Comparison of ENCODE assay signal across 8 cellular contexts in the genomic region with DNA sequence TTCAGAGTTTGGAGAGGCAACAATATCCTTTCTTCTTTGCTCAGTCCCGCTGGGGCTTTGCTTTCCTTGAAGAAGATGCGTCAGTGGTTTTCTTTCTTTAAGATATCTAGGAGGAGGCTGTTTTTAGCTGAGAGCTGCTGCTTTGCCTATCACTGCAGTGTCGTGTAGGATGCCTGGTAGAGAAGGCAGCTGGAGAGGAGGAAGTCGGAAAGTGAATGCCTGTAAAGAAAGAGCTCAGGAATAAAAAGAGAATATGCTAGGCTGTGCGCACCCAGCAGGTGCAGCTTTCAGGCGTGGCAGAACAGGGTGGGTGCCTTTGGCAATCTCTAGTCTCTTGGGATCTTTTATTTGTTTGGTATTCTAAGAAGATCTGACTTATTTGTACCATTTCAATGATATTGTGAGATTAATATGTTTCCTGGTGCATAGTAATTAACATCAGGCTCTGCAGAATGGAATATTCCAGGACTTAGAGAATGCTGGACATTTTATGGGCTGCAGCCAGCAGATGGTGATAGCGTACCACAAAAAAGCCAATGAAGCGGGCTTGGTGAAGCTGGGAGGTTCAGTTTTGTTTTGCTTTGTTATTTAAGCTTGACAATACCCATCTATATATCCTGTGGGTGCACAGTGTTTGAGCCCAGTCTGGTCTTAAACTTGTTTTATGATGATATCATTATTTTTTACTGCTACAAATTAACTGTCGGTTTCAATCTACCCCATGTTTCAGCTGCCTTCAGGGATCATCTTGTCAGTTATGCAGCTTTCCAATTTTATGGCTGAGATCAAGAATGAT. TPM values are rescaled to one million over a fixed set of nuclear protein-coding genes. Genes with fewer than 3 reads are reported as not detected.
DNase-seq lines count a peak whose midpoint lies in the region; ATAC-seq, FAIRE-seq and TF ChIP-seq lines count a peak whose summit lies in the region.

No MANE protein-coding gene starts in this region.

- intact Hi-C loops in K562 (cut with micrococcal nuclease), result loop anchor here (1.0 to 5.0 kb wide), 4 partner anchors 55 to 475 kb away; no protein-coding TSS in a partner anchor

- no peak overlapping the region for H3K4me3 ChIP-seq in GM06990 (replicated peaks; ENCODE audit: low read depth, low read length)
- H3K4me3 ChIP-seq in K562, result no peak overlapping the region
- no peak overlapping the region for H3K4me3 ChIP-seq in small intestine (ENCODE audit: low read depth in 1 of 2, low read length in 2 of 2)

- H3K36me3 ChIP-seq in GM06990 (ENCODE audit: control insufficient read depth, insufficient read depth, low read length) (no peaks in the 10 kb centered on the region), K562 (ENCODE audit: control insufficient read depth, insufficient read depth, low read length) (no peaks in the 10 kb centered on the region), small intestine (ENCODE audit: control insufficient read depth in 2 of 2, insufficient read depth in 2 of 2, low read length in 2 of 2) (no peaks in the 10 kb centered on the region)

- TF ChIP-seq RAD21 in K562 (CRISPR knock-in tag; conservative IDR thresholded peaks at IDR 0.05 in 1 of 2, IDR thresholded peaks at IDR 0.05 in 1 of 2), result peak; percentile 89 to 92

- 19% methylated on average over 9 of the region's 9 CpGs for WGBS in K562 (ENCODE audit: insufficient coverage, low coverage, missing lambda C conversion rate)
- 33 to 42% (median 38%) methylated on average over 9 of the region's 9 CpGs for WGBS in small intestine, 3 donors

- no peak for DNase-seq in GM06990 (ENCODE audit: extremely low read depth, insufficient read length)
- DNase-seq in KG1 (lab: John Stamatoyannopoulos, UW), result peak; percentile 29
- DNase-seq in RWPE1 (ENCODE audit: low spot score), result peak; percentile 60
- peak; percentile 31 to 70 (median 43) for DNase-seq in K562 (ENCODE audit: extremely low read depth in 1 of 4, low spot score in 3 of 4)
- DNase-seq in iPS DF 4.7 (ENCODE audit: extremely low read depth, low spot score), result peak; percentile 41
- peak; percentile 69 for DNase-seq in small intestine

- no peaks in the 10 kb centered on the region for H3K9me1 ChIP-seq in K562 (ENCODE audit: control insufficient read depth, insufficient read depth, low read length)

- H3K27me3 ChIP-seq in GM06990 (replicated peaks; ENCODE audit: control insufficient read depth, insufficient read depth, low read length), result no peaks in the 10 kb centered on the region
- H3K27me3 ChIP-seq in K562 (ENCODE audit: control insufficient read depth in 2 of 2, insufficient read depth in 2 of 2, low read length in 2 of 2), result no peaks in the 10 kb centered on the region
- no peaks in the 10 kb centered on the region for H3K27me3 ChIP-seq in small intestine (ENCODE audit: control insufficient read depth in 2 of 2, insufficient read depth in 2 of 2, low read length in 2 of 2)

- H3K27ac ChIP-seq in RWPE1 (no peak overlapping the region), K562 (ENCODE audit: extremely low read depth, low read depth, low read length) (no peak overlapping the region), small intestine (ENCODE audit: low read depth in 1 of 2, low read length in 1 of 2) (no peak overlapping the region)

- CTCF ChIA-PET in RWPE1 (lab: Yijun Ruan, JAX) (interaction anchor here (0.5 to 3.0 kb wide), 16 partner anchors 9 to 440 kb away, joined by 3 to 72 read pairs (median 3); no protein-coding TSS in a partner anchor), K562 (lab: Yijun Ruan, JAX; ENCODE audit: low intra/inter-chr PET ratio) (interaction anchor here (0.6 to 2.7 kb wide), 3 partner anchors 257 to 381 kb away, joined by 3 to 21 read pairs (median 7); no protein-coding TSS in a partner anchor)

- TF ChIP-seq POLR2A in K562 (conservative IDR thresholded peaks at IDR 0.05), result no peak

- H3K9ac ChIP-seq in K562 (ENCODE audit: insufficient read depth in 1 of 2, low read depth in 2 of 2, low read length in 2 of 2), result no peak overlapping the region

- H3K4me2 ChIP-seq in K562 (ENCODE audit: insufficient read depth, low read length), result no peak overlapping the region; the same call in 1 of the 2 replicates

- H3K79me2 ChIP-seq in K562 (ENCODE audit: control insufficient read depth, insufficient read depth, low read length), result no peaks in the 10 kb centered on the region

- BruUV-seq in K562 (replicated peaks; lab: Mats Ljungman, UMichigan), result no TSS peak

- H3K9me3 ChIP-seq in K562 (replicated peaks; ENCODE audit: control insufficient read depth, insufficient read depth, low read depth, low read length), result no peaks in the 10 kb centered on the region
- no peaks in the 10 kb centered on the region for H3K9me3 ChIP-seq in small intestine (ENCODE audit: control insufficient read depth, low read depth)

- TF ChIP-seq EP300 in K562 (IDR thresholded peaks at IDR 0.05; ENCODE audit: low read length), result no peak

- peak overlapping the region; percentile 64 for H2AFZ ChIP-seq in K562 (ENCODE audit: low read depth, low read length)

- TF ChIP-seq CTCF in GM06990 (IDR thresholded peaks at IDR 0.05; ENCODE audit: insufficient read depth, low read length, poor library complexity, severe bottlenecking) (peak; percentile 67), RWPE1 (conservative IDR thresholded peaks at IDR 0.05; ENCODE audit: low read depth) (peak; percentile 85), K562 (IDR thresholded peaks at IDR 0.05 in 2 of 3, conservative IDR thresholded peaks at IDR 0.05 in 1 of 3; ENCODE audit: insufficient read depth in 2 of 3, low read depth in 1 of 3, low read length in 3 of 3) (peak; percentile 65 to 82 (median 70))

- ATAC-seq in GM21717 (IDR thresholded peaks at IDR 0.05; ENCODE audit: unreplicated experiment) (peak; percentile 79), K562 (peak; percentile 94), GM18517 (IDR thresholded peaks at IDR 0.05; ENCODE audit: unreplicated experiment) (no peak)

- H4K20me1 ChIP-seq in K562 (replicated peaks; ENCODE audit: control insufficient read depth, insufficient read depth, low read length), result no peaks in the 10 kb centered on the region

- H3K4me1 ChIP-seq in K562 (replicated peaks in 1 of 2; ENCODE audit: control insufficient read depth in 2 of 2, insufficient read depth in 2 of 2, low read length in 2 of 2) (no peaks in the 10 kb centered on the region; a peak in 2 of 5 replicates), small intestine (ENCODE audit: control insufficient read depth in 2 of 2, insufficient read depth in 1 of 2, low read depth in 1 of 2, low read length in 1 of 2) (no peaks in the 10 kb centered on the region)

- in situ Hi-C loops in K562 (cut with MboI), result loop anchor here (5.0 to 10.0 kb wide), 2 partner anchors 257 to 355 kb away; no protein-coding TSS in a partner anchor

- POLR2A ChIA-PET in RWPE1 (lab: Yijun Ruan, JAX; ENCODE audit: low non-redundant PET) (no interaction called here), K562 (lab: Yijun Ruan, JAX) (interaction anchor here (0.8 to 2.3 kb wide), 4 partner anchors 9 to 350 kb away, joined by 3 to 9 read pairs (median 4); a partner anchor contains a TSS)

- peak; percentile 87 for FAIRE-seq in K562 (lab: Jason Lieb, UNC)
- FAIRE-seq in small intestine (lab: Jason Lieb, UNC), result peak; percentile 57

TF ChIP-seq in K562, 482 proteins besides CTCF, POLR2A, EP300 and RAD21 (continues in another document):
- TF ChIP-seq ARID2 (IDR thresholded peaks at IDR 0.05), result peak; percentile 41; the same call in 1 of the 2 replicates
- TF ChIP-seq ZNF384 (IDR thresholded peaks at IDR 0.05; ENCODE audit: low read depth, low read length), result no peak
- TF ChIP-seq STAG1 (CRISPR knock-in tag; IDR thresholded peaks at IDR 0.05; ENCODE audit: borderline replicate concordance), result peak; percentile 69; the same call in 1 of the 2 replicates
- peak; percentile 81 for TF ChIP-seq SMC3 (conservative IDR thresholded peaks at IDR 0.05; ENCODE audit: insufficient read depth, low read depth, low read length)
- TF ChIP-seq FUS (optimal IDR thresholded peaks at IDR 0.05; ENCODE audit: low read depth, low read length), result no peak
- no peak for TF ChIP-seq EGR1 (conservative IDR thresholded peaks at IDR 0.05)

RNA-seq across cellular contexts. Expression of a gene that starts 34.9 kb away (rescaled TPM):
- 11.7 and 16.8 TPM in 2 replicates for total RNA-seq in K562 (2011; cell fraction: chromatin; rRNA removed; ENCODE audit: low replicate concordance)
- total RNA-seq in K562 (2011; cell fraction: nucleolus; rRNA removed), result 12.2 and 13.9 TPM in 2 replicates
- total RNA-seq in K562 (2011; cell fraction: nucleoplasm; rRNA removed), result 12.6 and 12.7 TPM in 2 replicates
- total RNA-seq in K562 (2014; rRNA removed) (65.1 and 71.8 TPM in 2 replicates), K562 (2014; rRNA removed; fragmentation: Illumina TruSeq; extraction: Trizol) (81.0 and 86.4 TPM in 2 replicates), K562 (2015; rRNA removed; fragmentation: Illumina TruSeq; extraction: Trizol) (87.7 and 92.4 TPM in 2 replicates), K562 (2021) (70.5 and 74.6 TPM in 2 replicates)
- polyA plus RNA-seq in K562 (2011; rRNA removed) (29.3 and 43.5 TPM in 2 replicates), K562 (2014; fragmentation: Illumina TruSeq; extraction: Trizol) (66.6 and 73.8 TPM in 2 replicates), K562 (2014; fragmentation: Nextera tagmentation; extraction: Ambion mirVana) (10 to 100 TPM; 20.6 to 31.5 TPM), K562 (2014; rRNA removed) (63.4 and 69.0 TPM in 2 replicates), small intestine (10 to 100 TPM in 1 of 3 donors, 1 to 10 TPM in 1, under 1 TPM in 1; 0.89 to 29.8 (median 8.1) TPM)
- polyA plus RNA-seq in K562 (2011; cell fraction: cytosol; rRNA removed), result 22.5 and 40.5 TPM in 2 replicates
- polyA plus RNA-seq in K562 (2011; cell fraction: nucleus; rRNA removed), result 14.2 and 19.0 TPM in 2 replicates
- polyA plus RNA-seq in K562 (2012), result 44.5 and 64.1 TPM in 2 replicates
- 31.3 and 39.1 TPM in 2 replicates for polyA minus RNA-seq in K562 (2011; rRNA and poly(A)+ RNA removed)
- 23.3 and 34.4 TPM in 2 replicates for polyA minus RNA-seq in K562 (2011; cell fraction: cytosol; rRNA and poly(A)+ RNA removed)
- polyA minus RNA-seq in K562 (2011; cell fraction: nucleus; rRNA and poly(A)+ RNA removed), result 26.5 and 38.9 TPM in 2 replicates
